Comparison of ENCODE assay signal across 32 cellular contexts in genomic region chr4:20219526-20219925, GRCh38. TPM values are rescaled to one million over a fixed set of nuclear protein-coding genes. Genes with fewer than 3 reads are reported as not detected.
"Had no signal": no experiment of that assay in that cellular context is flagged by ENCODE, and none has a peak within 500 bp of the region (broad histone marks: within the 10 kb centered on the region; RNA-seq: fewer than 3 reads in every experiment).

No MANE protein-coding gene starts in this region.

- H3K4me1 ChIP-seq: ascending aorta, Peyer's patch had no signal

- H3K27ac ChIP-seq: ascending aorta, Peyer's patch, RWPE1, WERI-Rb-1 had no signal

- H3K4me3 ChIP-seq: ascending aorta, Peyer's patch had no signal

- H3K36me3 ChIP-seq: ascending aorta, Peyer's patch, WERI-Rb-1 had no signal

- H3K9me3 ChIP-seq: ascending aorta, Peyer's patch had no signal

- DNase-seq: activated CD4-positive, alpha-beta memory T cell treated with anti-CD3 and anti-CD28 coated beads, Interleukin-2, amount 10 ng/mL, durations not matched to agents 7 days and 5 days; activated CD4-positive, alpha-beta T cell treated with anti-CD3 and anti-CD28 coated beads for 1 hour; activated CD4-positive, alpha-beta T cell treated with anti-CD3 and anti-CD28 coated beads for 48 hours; activated CD4-positive, CD25-positive, alpha-beta regulatory T cell; activated CD8-positive, alpha-beta memory T cell treated with anti-CD3 and anti-CD28 coated beads for 24 hours; activated gamma-delta T cell; activated naive CD4-positive, alpha-beta T cell treated with Interleukin-2 at 50 U/mL for 16 hours; activated naive CD8-positive, alpha-beta T cell treated with anti-CD3 and anti-CD28 coated beads, Interleukin-2, amount 10 ng/mL, durations not matched to agents 7 days and 5 days; activated T-cell treated with anti-CD3 and anti-CD28 coated beads, Interleukin-2, amount 50 U/mL, for 1 hour; activated T-cell treated with anti-CD3 and anti-CD28 coated beads, Interleukin-2, amount 50 U/mL, for 72 hours; amygdala; Karpas-422; NCI-H1048; NCI-H1105 treated with DMSO at 0.1 percent for 48 hours; NCI-H1436; NCI-H1694; NCI-H2029; NCI-H345; NCI-H524 treated with DMSO at 0.1 percent for 48 hours; NK-92 treated with Interleukin-12 subunit alpha and Interleukin-12 subunit beta, amount 100 ng/mL, for 24 hours; PC-3; Peyer's patch; Right ventricle myocardium superior; SW 1271; T-helper 1 cell; T-helper 2 cell; T-helper 9 cell; WERI-Rb-1 had no signal

- ATAC-seq: activated T-cell treated with anti-CD3 and anti-CD28 coated beads, Interleukin-2, amount 50 U/mL, for 72 hours; activated T-helper 17 cell treated with anti-CD3 and anti-CD28 coated beads, Interleukin-2, amount 50 U/mL, for 72 hours; PC-3 had no signal

- H3K27me3 ChIP-seq: ascending aorta, Peyer's patch had no signal

RNA-seq across cellular contexts. Expression of gene SLIT2, which starts 32.2 kb away (rescaled TPM):
- total RNA-seq: activated CD4-positive, alpha-beta memory T cell treated with anti-CD3 and anti-CD28 coated beads, Interleukin-2, amount 10 ng/mL, durations not matched to agents 7 days and 5 days; activated naive CD8-positive, alpha-beta T cell treated with anti-CD3 and anti-CD28 coated beads, Interleukin-2, amount 10 ng/mL, durations not matched to agents 7 days and 5 days; activated T-cell treated with anti-CD3 and anti-CD28 coated beads, Interleukin-2, amount 50 U/mL, for 72 hours; activated T-helper 17 cell treated with anti-CD3 and anti-CD28 coated beads, Interleukin-2, amount 50 U/mL, for 72 hours; NCI-H460 had no signal
